ENCODE assay signal across 2 cellular contexts in genomic region chr6:149313070-149313469, GRCh38.
TF ChIP-seq lines count a peak whose summit lies in the region.

No MANE protein-coding gene starts in this region.

TF ChIP-seq in HepG2, 621 proteins besides CTCF, POLR2A, EP300 and RAD21:
- peak; percentile 75 for TF ChIP-seq ZNF263 (CRISPR knock-in tag; IDR thresholded peaks at IDR 0.05)
- TF ChIP-seq YY1 (IDR thresholded peaks at IDR 0.05; ENCODE audit: insufficient read depth, insufficient replicate concordance, low read depth, low read length), result no peak
- no peak for TF ChIP-seq MAFF (IDR thresholded peaks at IDR 0.05; ENCODE audit: low read depth, low read length)

TF ChIP-seq in K562, 482 proteins besides CTCF, POLR2A, EP300 and RAD21 (continues in another document):
- TF ChIP-seq, protein P1, sequence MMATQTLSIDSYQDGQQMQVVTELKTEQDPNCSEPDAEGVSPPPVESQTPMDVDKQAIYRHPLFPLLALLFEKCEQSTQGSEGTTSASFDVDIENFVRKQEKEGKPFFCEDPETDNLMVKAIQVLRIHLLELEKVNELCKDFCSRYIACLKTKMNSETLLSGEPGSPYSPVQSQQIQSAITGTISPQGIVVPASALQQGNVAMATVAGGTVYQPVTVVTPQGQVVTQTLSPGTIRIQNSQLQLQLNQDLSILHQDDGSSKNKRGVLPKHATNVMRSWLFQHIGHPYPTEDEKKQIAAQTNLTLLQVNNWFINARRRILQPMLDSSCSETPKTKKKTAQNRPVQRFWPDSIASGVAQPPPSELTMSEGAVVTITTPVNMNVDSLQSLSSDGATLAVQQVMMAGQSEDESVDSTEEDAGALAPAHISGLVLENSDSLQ (IDR thresholded peaks at IDR 0.05), result no peak
- TF ChIP-seq ZNF316 (IDR thresholded peaks at IDR 0.05) (no peak), ATF1 (CRISPR knock-in tag; IDR thresholded peaks at IDR 0.05) (no peak), ATF1 (tag; IDR thresholded peaks at IDR 0.05) (no peak), CEBPB (tag; IDR thresholded peaks at IDR 0.05) (peak; percentile 35; the same call in 1 of the 2 replicates), SMARCE1 (IDR thresholded peaks at IDR 0.05) (0 out of 2 replicates have a peak, but pooled peaks have one; percentile 25), TRIM24 (IDR thresholded peaks at IDR 0.05) (0 out of 4 replicates have a peak, but pooled peaks of 1 of the 2 experiments have one; percentile 28), PML (IDR thresholded peaks at IDR 0.05; ENCODE audit: low read length) (no peak), ZNF263 (CRISPR knock-in tag; IDR thresholded peaks at IDR 0.05; ENCODE audit: borderline replicate concordance) (peak; percentile 64; the same call in 1 of the 2 replicates), TEAD4 (IDR thresholded peaks at IDR 0.05; ENCODE audit: low read length) (0 out of 2 replicates have a peak, but pooled peaks have one; percentile 35), TEAD4 (CRISPR knock-in tag; IDR thresholded peaks at IDR 0.05; ENCODE audit: borderline replicate concordance) (no peak), PHF20 (IDR thresholded peaks at IDR 0.05; ENCODE audit: partially characterized antibody) (no peak), ZNF175 (CRISPR knock-in tag; IDR thresholded peaks at IDR 0.05; ENCODE audit: low read depth) (no peak), GATA2 (CRISPR knock-in tag; IDR thresholded peaks at IDR 0.05) (no peak), SNAPC5 (CRISPR knock-in tag; IDR thresholded peaks at IDR 0.05) (no peak), ZNF75A (CRISPR knock-in tag; IDR thresholded peaks at IDR 0.05) (no peak), GABPB1 (CRISPR knock-in tag; IDR thresholded peaks at IDR 0.05) (no peak), SMARCA5 (IDR thresholded peaks at IDR 0.05) (no peak), ZNF311 (CRISPR knock-in tag; IDR thresholded peaks at IDR 0.05) (no peak), SMARCA4 (IDR thresholded peaks at IDR 0.05) (peak; percentile 26; the same call in 1 of the 2 replicates), GATAD2A (IDR thresholded peaks at IDR 0.05) (no peak), ZNF274 (IDR thresholded peaks at IDR 0.05; ENCODE audit: borderline replicate concordance, low read depth, low read length) (no peak), ZNF551 (CRISPR knock-in tag; IDR thresholded peaks at IDR 0.05) (no peak), ZNF717 (CRISPR knock-in tag; IDR thresholded peaks at IDR 0.05) (no peak), THAP7 (CRISPR knock-in tag; IDR thresholded peaks at IDR 0.05) (no peak), CC2D1A (IDR thresholded peaks at IDR 0.05) (peak; percentile 29; the same call in 1 of the 2 replicates), GTF2E2 (tag; IDR thresholded peaks at IDR 0.05) (no peak), DMBX1 (CRISPR knock-in tag; IDR thresholded peaks at IDR 0.05; ENCODE audit: borderline replicate concordance) (no peak), CREB1 (IDR thresholded peaks at IDR 0.05) (no peak), CREB1 (CRISPR knock-in tag; IDR thresholded peaks at IDR 0.05) (no peak), ZNF395 (CRISPR knock-in tag; IDR thresholded peaks at IDR 0.05) (no peak), POLR2AphosphoS2 (IDR thresholded peaks at IDR 0.05; ENCODE audit: low read length) (no peak), RHOXF2B (CRISPR knock-in tag; conservative IDR thresholded peaks at IDR 0.05) (no peak), ZNF354B (CRISPR knock-in tag; IDR thresholded peaks at IDR 0.05) (no peak), CREM (IDR thresholded peaks at IDR 0.05; ENCODE audit: low read depth) (no peak), PCBP1 (IDR thresholded peaks at IDR 0.05; ENCODE audit: low read depth, low read length, poor library complexity, severe bottlenecking) (no peak), E2F8 (IDR thresholded peaks at IDR 0.05; ENCODE audit: low read depth, partially characterized antibody) (no peak), CEBPG (CRISPR knock-in tag; IDR thresholded peaks at IDR 0.05) (no peak), CEBPG (tag; conservative IDR thresholded peaks at IDR 0.05 in 1 of 2, IDR thresholded peaks at IDR 0.05 in 1 of 2) (peak in 1 of 2 experiments; percentile 37; a peak in 1 of 4 replicates), NCOA6 (IDR thresholded peaks at IDR 0.05) (no peak), RFX5 (IDR thresholded peaks at IDR 0.05; ENCODE audit: low read depth, low read length) (no peak), ZBTB7A (IDR thresholded peaks at IDR 0.05; ENCODE audit: borderline replicate concordance, control insufficient read depth, low read depth, low read length) (no peak), EGR1 (conservative IDR thresholded peaks at IDR 0.05) (peak; percentile 82), ZC3H8 (IDR thresholded peaks at IDR 0.05) (no peak), ZNF699 (CRISPR knock-in tag; IDR thresholded peaks at IDR 0.05; ENCODE audit: insufficient replicate concordance) (no peak), GABPB2 (CRISPR knock-in tag; conservative IDR thresholded peaks at IDR 0.05) (no peak)
- TF ChIP-seq, protein P2, sequence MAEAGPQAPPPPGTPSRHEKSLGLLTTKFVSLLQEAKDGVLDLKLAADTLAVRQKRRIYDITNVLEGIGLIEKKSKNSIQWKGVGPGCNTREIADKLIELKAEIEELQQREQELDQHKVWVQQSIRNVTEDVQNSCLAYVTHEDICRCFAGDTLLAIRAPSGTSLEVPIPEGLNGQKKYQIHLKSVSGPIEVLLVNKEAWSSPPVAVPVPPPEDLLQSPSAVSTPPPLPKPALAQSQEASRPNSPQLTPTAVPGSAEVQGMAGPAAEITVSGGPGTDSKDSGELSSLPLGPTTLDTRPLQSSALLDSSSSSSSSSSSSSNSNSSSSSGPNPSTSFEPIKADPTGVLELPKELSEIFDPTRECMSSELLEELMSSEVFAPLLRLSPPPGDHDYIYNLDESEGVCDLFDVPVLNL (CRISPR knock-in tag; IDR thresholded peaks at IDR 0.05; ENCODE audit: low read depth), result no peak
- TF ChIP-seq, protein P3, sequence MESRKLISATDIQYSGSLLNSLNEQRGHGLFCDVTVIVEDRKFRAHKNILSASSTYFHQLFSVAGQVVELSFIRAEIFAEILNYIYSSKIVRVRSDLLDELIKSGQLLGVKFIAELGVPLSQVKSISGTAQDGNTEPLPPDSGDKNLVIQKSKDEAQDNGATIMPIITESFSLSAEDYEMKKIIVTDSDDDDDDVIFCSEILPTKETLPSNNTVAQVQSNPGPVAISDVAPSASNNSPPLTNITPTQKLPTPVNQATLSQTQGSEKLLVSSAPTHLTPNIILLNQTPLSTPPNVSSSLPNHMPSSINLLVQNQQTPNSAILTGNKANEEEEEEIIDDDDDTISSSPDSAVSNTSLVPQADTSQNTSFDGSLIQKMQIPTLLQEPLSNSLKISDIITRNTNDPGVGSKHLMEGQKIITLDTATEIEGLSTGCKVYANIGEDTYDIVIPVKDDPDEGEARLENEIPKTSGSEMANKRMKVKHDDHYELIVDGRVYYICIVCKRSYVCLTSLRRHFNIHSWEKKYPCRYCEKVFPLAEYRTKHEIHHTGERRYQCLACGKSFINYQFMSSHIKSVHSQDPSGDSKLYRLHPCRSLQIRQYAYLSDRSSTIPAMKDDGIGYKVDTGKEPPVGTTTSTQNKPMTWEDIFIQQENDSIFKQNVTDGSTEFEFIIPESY (CRISPR knock-in tag; IDR thresholded peaks at IDR 0.05), result no peak
- TF ChIP-seq, protein P4, sequence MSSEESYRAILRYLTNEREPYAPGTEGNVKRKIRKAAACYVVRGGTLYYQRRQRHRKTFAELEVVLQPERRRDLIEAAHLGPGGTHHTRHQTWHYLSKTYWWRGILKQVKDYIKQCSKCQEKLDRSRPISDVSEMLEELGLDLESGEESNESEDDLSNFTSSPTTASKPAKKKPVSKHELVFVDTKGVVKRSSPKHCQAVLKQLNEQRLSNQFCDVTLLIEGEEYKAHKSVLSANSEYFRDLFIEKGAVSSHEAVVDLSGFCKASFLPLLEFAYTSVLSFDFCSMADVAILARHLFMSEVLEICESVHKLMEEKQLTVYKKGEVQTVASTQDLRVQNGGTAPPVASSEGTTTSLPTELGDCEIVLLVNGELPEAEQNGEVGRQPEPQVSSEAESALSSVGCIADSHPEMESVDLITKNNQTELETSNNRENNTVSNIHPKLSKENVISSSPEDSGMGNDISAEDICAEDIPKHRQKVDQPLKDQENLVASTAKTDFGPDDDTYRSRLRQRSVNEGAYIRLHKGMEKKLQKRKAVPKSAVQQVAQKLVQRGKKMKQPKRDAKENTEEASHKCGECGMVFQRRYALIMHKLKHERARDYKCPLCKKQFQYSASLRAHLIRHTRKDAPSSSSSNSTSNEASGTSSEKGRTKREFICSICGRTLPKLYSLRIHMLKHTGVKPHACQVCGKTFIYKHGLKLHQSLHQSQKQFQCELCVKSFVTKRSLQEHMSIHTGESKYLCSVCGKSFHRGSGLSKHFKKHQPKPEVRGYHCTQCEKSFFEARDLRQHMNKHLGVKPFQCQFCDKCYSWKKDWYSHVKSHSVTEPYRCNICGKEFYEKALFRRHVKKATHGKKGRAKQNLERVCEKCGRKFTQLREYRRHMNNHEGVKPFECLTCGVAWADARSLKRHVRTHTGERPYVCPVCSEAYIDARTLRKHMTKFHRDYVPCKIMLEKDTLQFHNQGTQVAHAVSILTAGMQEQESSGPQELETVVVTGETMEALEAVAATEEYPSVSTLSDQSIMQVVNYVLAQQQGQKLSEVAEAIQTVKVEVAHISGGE (CRISPR knock-in tag; IDR thresholded peaks at IDR 0.05), result no peak
- TF ChIP-seq, protein P5, sequence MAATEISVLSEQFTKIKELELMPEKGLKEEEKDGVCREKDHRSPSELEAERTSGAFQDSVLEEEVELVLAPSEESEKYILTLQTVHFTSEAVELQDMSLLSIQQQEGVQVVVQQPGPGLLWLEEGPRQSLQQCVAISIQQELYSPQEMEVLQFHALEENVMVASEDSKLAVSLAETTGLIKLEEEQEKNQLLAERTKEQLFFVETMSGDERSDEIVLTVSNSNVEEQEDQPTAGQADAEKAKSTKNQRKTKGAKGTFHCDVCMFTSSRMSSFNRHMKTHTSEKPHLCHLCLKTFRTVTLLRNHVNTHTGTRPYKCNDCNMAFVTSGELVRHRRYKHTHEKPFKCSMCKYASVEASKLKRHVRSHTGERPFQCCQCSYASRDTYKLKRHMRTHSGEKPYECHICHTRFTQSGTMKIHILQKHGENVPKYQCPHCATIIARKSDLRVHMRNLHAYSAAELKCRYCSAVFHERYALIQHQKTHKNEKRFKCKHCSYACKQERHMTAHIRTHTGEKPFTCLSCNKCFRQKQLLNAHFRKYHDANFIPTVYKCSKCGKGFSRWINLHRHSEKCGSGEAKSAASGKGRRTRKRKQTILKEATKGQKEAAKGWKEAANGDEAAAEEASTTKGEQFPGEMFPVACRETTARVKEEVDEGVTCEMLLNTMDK (IDR thresholded peaks at IDR 0.05; ENCODE audit: borderline replicate concordance, insufficient read depth, low read depth, low read length, poor library complexity, severe bottlenecking), result no peak
- TF ChIP-seq, protein P6, sequence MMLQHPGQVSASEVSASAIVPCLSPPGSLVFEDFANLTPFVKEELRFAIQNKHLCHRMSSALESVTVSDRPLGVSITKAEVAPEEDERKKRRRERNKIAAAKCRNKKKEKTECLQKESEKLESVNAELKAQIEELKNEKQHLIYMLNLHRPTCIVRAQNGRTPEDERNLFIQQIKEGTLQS (IDR thresholded peaks at IDR 0.05), result peak; percentile 30; the same call in 1 of the 2 replicates
- TF ChIP-seq, protein P6 (CRISPR knock-in tag; conservative IDR thresholded peaks at IDR 0.05), result no peak
